ENCODE assay signal across 9 cellular contexts in the genomic region with DNA sequence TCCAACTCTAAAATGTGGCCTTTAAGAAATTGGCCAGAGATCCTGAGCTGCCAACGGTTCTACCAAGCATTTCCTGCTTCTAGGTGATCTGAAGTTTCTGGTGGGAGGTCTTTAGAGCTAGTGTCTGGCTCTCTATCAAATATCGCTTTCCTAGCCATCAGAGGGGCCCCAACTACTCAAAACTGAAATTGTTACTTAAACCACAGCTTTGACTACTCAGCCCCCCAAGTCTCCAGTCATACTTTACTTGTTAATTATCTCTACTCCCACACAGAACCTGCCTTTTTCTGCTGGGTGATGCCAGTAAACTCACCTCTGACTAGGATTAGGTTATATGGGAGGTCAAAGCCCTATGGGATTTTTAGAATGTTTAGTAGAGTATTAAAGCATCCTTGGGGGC.
"Had no signal": no experiment of that assay in that cellular context is flagged by ENCODE, and none has a peak within 500 bp of the region (broad histone marks: within the 10 kb centered on the region; RNA-seq: fewer than 3 reads in every experiment).

No MANE protein-coding gene starts in this region.

- H3K4me3 Mint-ChIP-seq: activated naive CD4-positive, alpha-beta T cell treated with anti-CD3 and anti-CD28 coated beads, Interleukin-2, amount 10 ng/mL, durations not matched to agents 7 days and 5 days; naive thymus-derived CD4-positive, alpha-beta T cell; T-helper 17 cell had no signal

- H3K4me1 ChIP-seq: parathyroid adenoma, stomach had no signal

- DNase-seq: activated naive CD4-positive, alpha-beta T cell treated with anti-CD3 and anti-CD28 coated beads, Interleukin-2, amount 10 ng/mL, durations not matched to agents 7 days and 5 days; brain microvascular endothelial cell; effector memory CD4-positive, alpha-beta T cell; heart right ventricle; naive thymus-derived CD4-positive, alpha-beta T cell; stomach; T-helper 17 cell had no signal

- H3K27me3 ChIP-seq: brain microvascular endothelial cell, stomach had no signal

- H3K79me2 ChIP-seq: parathyroid adenoma had no signal

- H3K36me3 ChIP-seq: brain microvascular endothelial cell, heart right ventricle, stomach, thoracic aorta had no signal

- H3K27ac Mint-ChIP-seq: activated naive CD4-positive, alpha-beta T cell treated with anti-CD3 and anti-CD28 coated beads, Interleukin-2, amount 10 ng/mL, durations not matched to agents 7 days and 5 days; T-helper 17 cell had no signal

- H2AFZ ChIP-seq: parathyroid adenoma had no signal

- H3K27ac ChIP-seq: brain microvascular endothelial cell, heart right ventricle, parathyroid adenoma, stomach, thoracic aorta had no signal

- ATAC-seq: heart right ventricle; naive thymus-derived CD4-positive, alpha-beta T cell; T-helper 17 cell had no signal

- H3K9me3 ChIP-seq: heart right ventricle, stomach, thoracic aorta had no signal

- H3K4me3 ChIP-seq: heart right ventricle, stomach, thoracic aorta had no signal

- H3K9me3 Mint-ChIP-seq: activated naive CD4-positive, alpha-beta T cell treated with anti-CD3 and anti-CD28 coated beads, Interleukin-2, amount 10 ng/mL, durations not matched to agents 7 days and 5 days had no signal

- H3K9ac ChIP-seq: parathyroid adenoma had no signal

- H3K36me3 Mint-ChIP-seq: activated naive CD4-positive, alpha-beta T cell treated with anti-CD3 and anti-CD28 coated beads, Interleukin-2, amount 10 ng/mL, durations not matched to agents 7 days and 5 days had no signal
